In genomic region chr1:32073387-32074229, GRCh38 we compare ENCODE assay signal across 8 cellular contexts. TPM values are rescaled to one million over a fixed set of nuclear protein-coding genes. Genes with fewer than 3 reads are reported as not detected.
A peak's percentile ranks its signal among the peaks of the same experiment; 100 is the strongest.
DNase-seq lines count a peak whose midpoint lies in the region; TF ChIP-seq lines count a peak whose summit lies in the region.

No MANE protein-coding gene starts in this region.

- H3K9ac ChIP-seq in rectal smooth muscle tissue (ENCODE audit: low read length) = peak overlapping the region; percentile 64

- intact Hi-C loops in activated CD4-positive, alpha-beta T cell treated with anti-CD3 and anti-CD28 coated beads, Interleukin-2, amount 10 ng/mL, durations not matched to agents 24 days and 14 days (cut with micrococcal nuclease) = loop anchor here (5.0 to 10.0 kb wide), 4 partner anchors 61 to 264 kb away; partner anchors contain the start of genes KHDRBS1, LCK, MARCKSL1 and PTP4A2

- H3K9me3 Mint-ChIP-seq in activated CD4-positive, alpha-beta T cell treated with anti-CD3 and anti-CD28 coated beads, Interleukin-2, amount 10 ng/mL, durations not matched to agents 24 days and 14 days = no peaks in the 10 kb centered on the region

- H3K27me3 ChIP-seq in SJCRH30 = no peaks in the 10 kb centered on the region
- H3K27me3 ChIP-seq in rectal smooth muscle tissue (ENCODE audit: control insufficient read depth, insufficient read depth, low read length) = no peaks in the 10 kb centered on the region

- H3K4me1 Mint-ChIP-seq in activated CD4-positive, alpha-beta T cell treated with anti-CD3 and anti-CD28 coated beads, Interleukin-2, amount 10 ng/mL, durations not matched to agents 24 days and 14 days = peaks cover 43% of the 10 kb centered on the region

- H3K4me3 Mint-ChIP-seq in activated CD4-positive, alpha-beta T cell treated with anti-CD3 and anti-CD28 coated beads, Interleukin-2, amount 10 ng/mL, durations not matched to agents 24 days and 14 days = peak overlapping the region; percentile 92

- peak overlapping the region; percentile 96 for H3K27ac Mint-ChIP-seq in activated CD4-positive, alpha-beta T cell treated with anti-CD3 and anti-CD28 coated beads, Interleukin-2, amount 10 ng/mL, durations not matched to agents 24 days and 14 days

- H3K9me3 ChIP-seq in SJCRH30 (replicated peaks) = no peaks in the 10 kb centered on the region

- H3K4me3 ChIP-seq in SJCRH30 (peak overlapping the region; percentile 96), foreskin fibroblast (ENCODE audit: low read depth in 1 of 2, low read length in 2 of 2) (peak overlapping the region; percentile 78 to 84), rectal smooth muscle tissue (ENCODE audit: low read length) (peak overlapping the region; percentile 91)

- H3K36me3 ChIP-seq in SJCRH30 (peaks cover 8% of the 10 kb centered on the region; the same call in 1 of the 2 replicates), rectal smooth muscle tissue (ENCODE audit: control insufficient read depth, insufficient read depth, low read length) (peaks cover 15% of the 10 kb centered on the region)

- peak; percentile 61 for DNase-seq in activated CD4-positive, alpha-beta T cell treated with anti-CD3 and anti-CD28 coated beads, Interleukin-2, amount 10 ng/mL, durations not matched to agents 24 days and 14 days
- no peak for DNase-seq in activated CD4-positive, alpha-beta T cell treated with anti-CD3 and anti-CD28 coated beads, Interleukin-2, amount 50 U/mL, for 1 hour
- DNase-seq in SJCRH30 (no peak), foreskin fibroblast (no peak), ecto neural progenitor cell (ENCODE audit: low spot score) (no peak), DMS53 treated with DMSO at 0.1 percent for 48 hours (lab: John Stamatoyannopoulos, UW; ENCODE audit: unreplicated experiment) (no peak), germinal center (ENCODE audit: low spot score) (no peak)

- TF ChIP-seq CTCF in foreskin fibroblast (IDR thresholded peaks at IDR 0.05; ENCODE audit: low read depth, low read length) = no peak

- peaks cover 6% of the 10 kb centered on the region; the same call in 1 of the 2 replicates for H3K4me1 ChIP-seq in SJCRH30
- H3K4me1 ChIP-seq in rectal smooth muscle tissue (ENCODE audit: control insufficient read depth, insufficient read depth, low read length) = peaks cover 5% of the 10 kb centered on the region

- H3K27ac ChIP-seq in SJCRH30 (peak overlapping the region; percentile 89; the same call in 1 of the 2 replicates), rectal smooth muscle tissue (ENCODE audit: low read depth, low read length) (peak overlapping the region; percentile 94)

- H3K27me3 Mint-ChIP-seq in activated CD4-positive, alpha-beta T cell treated with anti-CD3 and anti-CD28 coated beads, Interleukin-2, amount 10 ng/mL, durations not matched to agents 24 days and 14 days = no peaks in the 10 kb centered on the region

- H3K36me3 Mint-ChIP-seq in activated CD4-positive, alpha-beta T cell treated with anti-CD3 and anti-CD28 coated beads, Interleukin-2, amount 10 ng/mL, durations not matched to agents 24 days and 14 days (ENCODE audit: low read depth) = peaks cover 18% of the 10 kb centered on the region

RNA-seq across cellular contexts. Expression of gene TMEM39B, which starts 0.9 kb away (rescaled TPM):
- 34.5 and 38.0 TPM in 2 replicates for total RNA-seq in activated CD4-positive, alpha-beta T cell treated with anti-CD3 and anti-CD28 coated beads, Interleukin-2, amount 10 ng/mL, durations not matched to agents 24 days and 14 days
- 11.1 and 11.6 TPM in 2 replicates for total RNA-seq in SJCRH30 (2014; rRNA removed; shearing (Covaris generic))

RNA-seq across cellular contexts. Expression of gene KPNA6, which starts 34.2 kb away (rescaled TPM):
- total RNA-seq in activated CD4-positive, alpha-beta T cell treated with anti-CD3 and anti-CD28 coated beads, Interleukin-2, amount 10 ng/mL, durations not matched to agents 24 days and 14 days = 79.4 and 87.6 TPM in 2 replicates
- total RNA-seq in SJCRH30 (2014; rRNA removed; shearing (Covaris generic)) = 55.1 and 56.4 TPM in 2 replicates

RNA-seq across cellular contexts. Expression of gene KHDRBS1, which starts 59.9 kb away (rescaled TPM):
- 174 and 175 TPM in 2 replicates for total RNA-seq in activated CD4-positive, alpha-beta T cell treated with anti-CD3 and anti-CD28 coated beads, Interleukin-2, amount 10 ng/mL, durations not matched to agents 24 days and 14 days
- 128 and 138 TPM in 2 replicates for total RNA-seq in SJCRH30 (2014; rRNA removed; shearing (Covaris generic))
